ENCODE assay signal across 1 cellular context in genomic region chr15:63481105-63481810, GRCh38.
TF ChIP-seq lines count a peak whose summit lies in the region.

No MANE protein-coding gene starts in this region.

TF ChIP-seq in SK-N-SH treated with all-trans-retinoic acid at 6 μM for 48 hours, 23 proteins besides CTCF, POLR2A, EP300 and RAD21 (continued from another document):
- TF ChIP-seq ZFP3 (CRISPR knock-in tag; IDR thresholded peaks at IDR 0.05) (no peak), ESRRG (CRISPR knock-in tag; IDR thresholded peaks at IDR 0.05) (no peak), ARNTL (CRISPR knock-in tag; IDR thresholded peaks at IDR 0.05; ENCODE audit: borderline replicate concordance, low read depth) (no peak), ZC3H10 (CRISPR knock-in tag; IDR thresholded peaks at IDR 0.05) (no peak), ZFP30 (CRISPR knock-in tag; IDR thresholded peaks at IDR 0.05) (no peak), CREB5 (CRISPR knock-in tag; IDR thresholded peaks at IDR 0.05; ENCODE audit: low read depth) (no peak), ZNF565 (CRISPR knock-in tag; conservative IDR thresholded peaks at IDR 0.05; ENCODE audit: low read depth) (no peak), TSHZ2 (CRISPR knock-in tag; IDR thresholded peaks at IDR 0.05) (no peak), POU6F1 (CRISPR knock-in tag; IDR thresholded peaks at IDR 0.05; ENCODE audit: borderline replicate concordance, low read depth) (no peak), BACH2 (CRISPR knock-in tag; IDR thresholded peaks at IDR 0.05; ENCODE audit: borderline replicate concordance) (no peak), SNAI2 (CRISPR knock-in tag; IDR thresholded peaks at IDR 0.05) (no peak), ZNF8 (CRISPR knock-in tag; IDR thresholded peaks at IDR 0.05) (no peak), RARB (CRISPR knock-in tag; IDR thresholded peaks at IDR 0.05) (no peak), ISL1 (CRISPR knock-in tag; IDR thresholded peaks at IDR 0.05) (no peak)
